Comparison of ENCODE assay signal across 22 cellular contexts in genomic region chr12:19885092-19885813, GRCh38.
DNase-seq lines count a peak whose midpoint lies in the region; ATAC-seq, FAIRE-seq and TF ChIP-seq lines count a peak whose summit lies in the region.
"Had no signal": no experiment of that assay in that cellular context is flagged by ENCODE, and none has a peak within 500 bp of the region (broad histone marks: within the 10 kb centered on the region; RNA-seq: fewer than 3 reads in every experiment).

No MANE protein-coding gene starts in this region.

- no peak overlapping the region for H3K9ac ChIP-seq in kidney (ENCODE audit: low read length in 2 of 2)

- FAIRE-seq in kidney (lab: Jason Lieb, UNC) = no peak
- FAIRE-seq: islet of Langerhans had no signal

- H3K27ac ChIP-seq in ascending aorta (peak overlapping the region; percentile 80 to 86), right lobe of liver (peak overlapping the region in 2 of 3 donors; percentile 28 to 70), kidney (ENCODE audit: low read depth in 2 of 2, low read length in 2 of 2) (no peak overlapping the region)
- H3K27ac ChIP-seq: neutrophil, upper lobe of right lung had no signal

- H3K4me3 ChIP-seq in ascending aorta = no peak overlapping the region
- no peak overlapping the region for H3K4me3 ChIP-seq in fibroblast of pulmonary artery (replicated peaks; ENCODE audit: low read depth, low read length)
- no peak overlapping the region for H3K4me3 ChIP-seq in right lobe of liver
- no peak overlapping the region for H3K4me3 ChIP-seq in kidney (ENCODE audit: low read length in 2 of 2)
- H3K4me3 ChIP-seq: upper lobe of right lung had no signal

- H3K9me3 ChIP-seq in ascending aorta = no peaks in the 10 kb centered on the region
- H3K9me3 ChIP-seq in right lobe of liver = no peaks in the 10 kb centered on the region
- H3K9me3 ChIP-seq in kidney (ENCODE audit: control insufficient read depth in 1 of 2, low read length in 2 of 2) = peaks cover 0 to 6% of the 10 kb centered on the region in 2 donors
- H3K9me3 ChIP-seq: neutrophil, upper lobe of right lung had no signal

- no peaks in the 10 kb centered on the region for H3K27me3 ChIP-seq in ascending aorta
- no peaks in the 10 kb centered on the region for H3K27me3 ChIP-seq in right lobe of liver
- H3K27me3 ChIP-seq: neutrophil, upper lobe of right lung had no signal

- intact Hi-C loops in ascending aorta (cut with DNase I) = no loop called here
- intact Hi-C loops in right lobe of liver (cut with DNase I) = no loop called here
- intact Hi-C loops in kidney (cut with DNase I) = no loop called here

- TF ChIP-seq POLR2A in right lobe of liver (IDR thresholded peaks at IDR 0.05) = no peak

- peaks cover 9 to 49% of the 10 kb centered on the region in 2 donors for H3K4me1 ChIP-seq in ascending aorta
- peaks cover 0 to 21% (median 10%) of the 10 kb centered on the region in 4 donors for H3K4me1 ChIP-seq in right lobe of liver
- peaks cover 4 to 25% of the 10 kb centered on the region in 2 donors for H3K4me1 ChIP-seq in kidney (ENCODE audit: control insufficient read depth in 1 of 2, insufficient read depth in 1 of 2, low read depth in 1 of 2, low read length in 2 of 2)

- 58% methylated on average over 8 of the region's 8 CpGs for WGBS in right lobe of liver (ENCODE audit: insufficient coverage, low coverage, low lambda C conversion rate, missing lambda C conversion rate)

- DNase-seq in ascending aorta (ENCODE audit: low spot score in 2 of 2) = no peak
- peak; percentile 63 for DNase-seq in fibroblast of pulmonary artery (ENCODE audit: low read depth)
- no peak for DNase-seq in right lobe of liver
- DNase-seq in smooth muscle cell of the brain vasculature (ENCODE audit: low read depth, low spot score) = peak; percentile 28
- DNase-seq in cerebellar nuclear complex (lab: John Stamatoyannopoulos, UW) = no peak
- DNase-seq in kidney = no peak
- DNase-seq: activated CD4-positive, alpha-beta T cell treated with anti-CD3 and anti-CD28 coated beads for 36 hours; activated CD8-positive, alpha-beta memory T cell treated with anti-CD3 and anti-CD28 coated beads, Interleukin-2, amount 10 ng/mL, durations not matched to agents 7 days and 5 days; activated gamma-delta T cell treated with Interleukin-2 at 50 U/mL for 16 hours; amniotic stem cell; CD8-positive, alpha-beta memory T cell; dermis blood vessel endothelial cell; DND-41; head of caudate nucleus; midbrain; RPMI8226; stimulated activated CD4-positive, alpha-beta T cell treated with anti-CD3 and anti-CD28 coated beads, Interleukin-2, amount 100 ng/mL, for 24 hours; upper lobe of right lung had no signal

- ATAC-seq in right lobe of liver = peak; percentile 22 to 68 (median 54)
- ATAC-seq in HG03196 (IDR thresholded peaks at IDR 0.05; ENCODE audit: unreplicated experiment) = no peak
- ATAC-seq in GM21786 (IDR thresholded peaks at IDR 0.05; ENCODE audit: unreplicated experiment) = no peak
- ATAC-seq: activated CD4-positive, alpha-beta T cell treated with anti-CD3 and anti-CD28 coated beads for 36 hours; activated CD8-positive, alpha-beta memory T cell treated with anti-CD3 and anti-CD28 coated beads, Interleukin-2, amount 10 ng/mL, durations not matched to agents 7 days and 5 days; upper lobe of right lung had no signal

- no peaks in the 10 kb centered on the region for H3K36me3 ChIP-seq in ascending aorta
- no peaks in the 10 kb centered on the region for H3K36me3 ChIP-seq in right lobe of liver
- no peaks in the 10 kb centered on the region for H3K36me3 ChIP-seq in kidney (ENCODE audit: control insufficient read depth in 1 of 2, insufficient read depth in 2 of 2, low read length in 2 of 2)
- H3K36me3 ChIP-seq: neutrophil, upper lobe of right lung had no signal

- TF ChIP-seq CTCF in ascending aorta (IDR thresholded peaks at IDR 0.05) = no peak
- no peak for TF ChIP-seq CTCF in fibroblast of pulmonary artery (IDR thresholded peaks at IDR 0.05; ENCODE audit: low read length, missing control alignments)
- TF ChIP-seq CTCF in right lobe of liver (IDR thresholded peaks at IDR 0.05) = no peak
- TF ChIP-seq CTCF in kidney (IDR thresholded peaks at IDR 0.05; ENCODE audit: borderline replicate concordance, extremely low read depth, insufficient read depth) = no peak

Comparison
In these comparisons a context has a peak if more than half of its experiments do, and no peak if none do; other contexts are left out.
1. DNase-seq: peak in fibroblast of pulmonary artery (single experiment) and smooth muscle cell of the brain vasculature (single experiment); none in ascending aorta (0 of 2), right lobe of liver (0 of 3), cerebellar nuclear complex (0 of 2) and kidney (single experiment).
2. H3K27ac ChIP-seq: peak in ascending aorta (2 of 2) and right lobe of liver (2 of 3); none in kidney (0 of 2).
3. ATAC-seq: peak in right lobe of liver (4 of 4); none in HG03196 (single experiment) and GM21786 (single experiment).